Comparison of ENCODE assay signal across 19 cellular contexts in the genomic region with DNA sequence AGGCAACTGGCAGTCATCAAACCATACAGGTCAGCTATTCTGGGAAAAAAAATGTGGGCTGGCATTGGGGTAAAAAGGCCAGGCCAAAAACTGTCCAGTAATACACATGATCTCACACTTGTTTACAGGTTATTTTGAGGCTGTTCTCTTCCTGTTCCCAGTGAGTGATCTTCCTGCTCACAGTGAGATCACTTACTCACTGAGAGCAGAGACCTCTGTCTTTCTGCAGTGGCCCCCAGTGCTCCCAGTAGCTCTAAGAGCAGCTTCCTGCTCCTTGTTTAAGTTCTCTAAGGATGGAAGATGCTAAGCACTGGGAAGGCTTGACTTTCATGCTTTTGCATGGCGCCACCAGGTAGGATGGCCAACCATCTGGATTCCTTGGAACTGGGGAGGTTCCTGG.
DNase-seq lines count a peak whose midpoint lies in the region; ATAC-seq and TF ChIP-seq lines count a peak whose summit lies in the region.
"Had no signal": no experiment of that assay in that cellular context is flagged by ENCODE, and none has a peak within 500 bp of the region (broad histone marks: within the 10 kb centered on the region; RNA-seq: fewer than 3 reads in every experiment).

No MANE protein-coding gene starts in this region.

- H3K79me1 ChIP-seq in neuronal stem cell (ENCODE audit: low read depth, low read length), result no peaks in the 10 kb centered on the region

- no peak overlapping the region for H3K18ac ChIP-seq in neuronal stem cell (ENCODE audit: low read length)

- TF ChIP-seq CTCF in A673 (conservative IDR thresholded peaks at IDR 0.05; ENCODE audit: low read depth, low read length) (no peak), breast epithelium (IDR thresholded peaks at IDR 0.05) (no peak)

- peak overlapping the region; percentile 36 for H2AFZ ChIP-seq in neuronal stem cell (ENCODE audit: low read length)

- ATAC-seq in left ventricle myocardium superior, result peak; percentile 86
- ATAC-seq: GM12878, mucosa of descending colon, Panc1 had no signal

- intact Hi-C loops in left ventricle myocardium superior (cut with micrococcal nuclease), result loop anchor here (10.0 kb wide), 1 partner anchor 79 kb away; no protein-coding TSS in a partner anchor
- intact Hi-C loops in A673 (cut with micrococcal nuclease; ENCODE audit: unreplicated experiment), result loop anchor here (10.0 kb wide), 1 partner anchor 249 kb away; no protein-coding TSS in a partner anchor
- intact Hi-C loops in breast epithelium (cut with DNase I; ENCODE audit: low total_unique reads), result no loop called here

- no peak overlapping the region for H2BK5ac ChIP-seq in neuronal stem cell (ENCODE audit: low read length)

- H3K27ac ChIP-seq in neuronal stem cell (replicated peaks; ENCODE audit: low read length) (no peak overlapping the region), A673 (ENCODE audit: low read depth, low read length, poor library complexity, severe bottlenecking) (no peak overlapping the region), breast epithelium (no peak overlapping the region)
- H3K27ac ChIP-seq: thoracic aorta had no signal

- DNase-seq in DMS53 (lab: John Stamatoyannopoulos, UW) (peak; percentile 62), dermis blood vessel endothelial cell (peak; percentile 36), left ventricle myocardium superior (no peak), neuronal stem cell (ENCODE audit: low spot score) (no peak), A673 (ENCODE audit: low spot score) (no peak), breast epithelium (ENCODE audit: low spot score in 2 of 2) (no peak), ecto neural progenitor cell (ENCODE audit: low spot score) (no peak), NCI-H1105 treated with DMSO at 0.1 percent for 48 hours (lab: John Stamatoyannopoulos, UW) (no peak)
- DNase-seq: activated CD4-positive, alpha-beta memory T cell treated with anti-CD3 and anti-CD28 coated beads for 36 hours; activated gamma-delta T cell; DMS79; KG1; kidney glomerular epithelial cell; mucosa of descending colon; NCI-H2029; NCI-H446 treated with DMSO at 0.1 percent for 48 hours had no signal

- H3K27me3 ChIP-seq in neuronal stem cell (ENCODE audit: control insufficient read depth in 3 of 3, insufficient read depth in 3 of 3, low read depth in 1 of 3, low read length in 3 of 3) (no peaks in the 10 kb centered on the region), A673 (replicated peaks; ENCODE audit: insufficient read depth, low read depth, low read length, poor library complexity) (no peaks in the 10 kb centered on the region), breast epithelium (no peaks in the 10 kb centered on the region)

- H3K23ac ChIP-seq in neuronal stem cell (ENCODE audit: low read depth, low read length, poor library complexity), result no peak overlapping the region

- no peak overlapping the region for H2BK12ac ChIP-seq in neuronal stem cell (ENCODE audit: low read length)

- H4K91ac ChIP-seq in neuronal stem cell (ENCODE audit: low read depth, low read length, poor library complexity), result no peak overlapping the region

- H3K36me3 ChIP-seq in neuronal stem cell (replicated peaks in 1 of 2; ENCODE audit: control insufficient read depth in 2 of 2, insufficient read depth in 2 of 2, low read length in 2 of 2) (no peaks in the 10 kb centered on the region), A673 (ENCODE audit: insufficient read depth, low read length, poor library complexity, severe bottlenecking) (no peaks in the 10 kb centered on the region), breast epithelium (no peaks in the 10 kb centered on the region)
- H3K36me3 ChIP-seq: thoracic aorta had no signal

- H3K9ac ChIP-seq in neuronal stem cell (ENCODE audit: low read depth, low read length, poor library complexity), result no peak overlapping the region

- H3K4me2 ChIP-seq in neuronal stem cell (ENCODE audit: insufficient read depth, low read length, poor library complexity, severe bottlenecking), result no peak overlapping the region

- POLR2A ChIA-PET in A673 (lab: Charles Lee; ENCODE audit: low non-redundant PET), result no interaction called here

- H2BK15ac ChIP-seq in neuronal stem cell (ENCODE audit: low read length), result no peak overlapping the region

- WGBS in neuronal stem cell (ENCODE audit: extremely low coverage in 2 of 2, insufficient read length in 2 of 2, insufficient replicate concordance in 1 of 2), 2 donors, result no CpG with 5 or more reads among the region's 1 CpG

- no peak overlapping the region for H4K8ac ChIP-seq in neuronal stem cell (ENCODE audit: low read depth, low read length)

- H3K4me3 ChIP-seq in neuronal stem cell (ENCODE audit: low read length in 2 of 2), result no peak overlapping the region
- no peak overlapping the region for H3K4me3 ChIP-seq in A673 (ENCODE audit: low read depth, low read length, poor library complexity, severe bottlenecking)
- H3K4me3 ChIP-seq in breast epithelium, result no peak overlapping the region
- H3K4me3 ChIP-seq: GM12878, mucosa of descending colon, thoracic aorta had no signal

- no peak overlapping the region for H3K14ac ChIP-seq in neuronal stem cell (ENCODE audit: low read length)

- TF ChIP-seq POLR2A in breast epithelium (IDR thresholded peaks at IDR 0.05), result no peak

- H2AK5ac ChIP-seq in neuronal stem cell (ENCODE audit: low read depth, low read length), result no peak overlapping the region

- no TSS peak for BruUV-seq in A673 (replicated peaks; lab: Mats Ljungman, UMichigan)

- no peak overlapping the region for H3K4ac ChIP-seq in neuronal stem cell (ENCODE audit: low read length)

- H2BK120ac ChIP-seq in neuronal stem cell (ENCODE audit: low read depth, low read length), result no peak overlapping the region

- CTCF ChIA-PET in A673 (lab: Charles Lee), result no interaction called here

- H3K4me1 ChIP-seq in neuronal stem cell (ENCODE audit: control insufficient read depth in 2 of 2, insufficient read depth in 1 of 2, low read depth in 1 of 2, low read length in 2 of 2) (peaks cover 0 to 5% of the 10 kb centered on the region in 2 donors), A673 (ENCODE audit: insufficient read depth, low read length, poor library complexity, severe bottlenecking) (peaks cover 56% of the 10 kb centered on the region), breast epithelium (no peaks in the 10 kb centered on the region)

- no peaks in the 10 kb centered on the region for H3K9me3 ChIP-seq in neuronal stem cell (replicated peaks in 1 of 2; ENCODE audit: control insufficient read depth in 2 of 2, insufficient read depth in 1 of 2, low read depth in 1 of 2, low read length in 2 of 2)
- no peaks in the 10 kb centered on the region for H3K9me3 ChIP-seq in A673 (ENCODE audit: low read depth, low read length, poor library complexity, severe bottlenecking)
- H3K9me3 ChIP-seq in breast epithelium, result no peaks in the 10 kb centered on the region
- H3K9me3 ChIP-seq: mucosa of descending colon, thoracic aorta had no signal

Comparison
In these comparisons a context has a peak if more than half of its experiments do, and no peak if none do; other contexts are left out.
1. DNase-seq: peak in DMS53 (single experiment) and dermis blood vessel endothelial cell (single experiment); none in left ventricle myocardium superior (single experiment), neuronal stem cell (single experiment), A673 (single experiment), breast epithelium (0 of 2), ecto neural progenitor cell (single experiment) and NCI-H1105 treated with DMSO at 0.1 percent for 48 hours (single experiment).